ENCODE assay signal across 32 cellular contexts in genomic region chr17:77792626-77793025, GRCh38.
"Had no signal": no experiment of that assay in that cellular context is flagged by ENCODE, and none has a peak within 500 bp of the region (broad histone marks: within the 10 kb centered on the region; RNA-seq: fewer than 3 reads in every experiment).

No MANE protein-coding gene starts in this region.

- H3K27ac Mint-ChIP-seq: activated B cell treated with CpG ODN at 0.5 μM for 24 hours; activated CD4-positive, alpha-beta memory T cell treated with anti-CD3 and anti-CD28 coated beads for 36 hours; activated CD8-positive, alpha-beta memory T cell treated with anti-CD3 and anti-CD28 coated beads, Interleukin-2, amount 10 ng/mL, durations not matched to agents 7 days and 5 days; activated CD8-positive, alpha-beta T cell treated with anti-CD3 and anti-CD28 coated beads, Interleukin-2, amount 10 ng/mL, durations not matched to agents 7 days and 5 days; activated naive CD4-positive, alpha-beta T cell treated with anti-CD3 and anti-CD28 coated beads, Interleukin-2, amount 10 ng/mL, durations not matched to agents 7 days and 5 days; activated naive CD4-positive, alpha-beta T cell treated with anti-CD3 and anti-CD28 coated beads, Interleukin-2, amount 50 U/mL, for 72 hours; activated naive CD8-positive, alpha-beta T cell treated with anti-CD3 and anti-CD28 coated beads, Interleukin-2, amount 10 ng/mL, durations not matched to agents 7 days and 5 days; activated T-cell treated with anti-CD3 and anti-CD28 coated beads, Interleukin-2, amount 50 U/mL, for 72 hours; T-helper 17 cell; T-helper 2 cell treated with Interferon-gamma antibody and Interleukin-4, amounts not matched to agents 5 μg/mL and 100 μg/mL, for 36 hours had no signal

- H3K27ac ChIP-seq: ascending aorta, breast epithelium, cardiac muscle cell, esophagus squamous epithelium, heart left ventricle, WERI-Rb-1 had no signal

- H3K4me1 ChIP-seq: breast epithelium, heart left ventricle had no signal

- H3K36me3 Mint-ChIP-seq: activated CD4-positive, alpha-beta memory T cell treated with anti-CD3 and anti-CD28 coated beads for 36 hours; activated CD8-positive, alpha-beta memory T cell treated with anti-CD3 and anti-CD28 coated beads, Interleukin-2, amount 10 ng/mL, durations not matched to agents 7 days and 5 days; activated naive CD4-positive, alpha-beta T cell treated with anti-CD3 and anti-CD28 coated beads, Interleukin-2, amount 10 ng/mL, durations not matched to agents 7 days and 5 days; activated naive CD4-positive, alpha-beta T cell treated with anti-CD3 and anti-CD28 coated beads, Interleukin-2, amount 50 U/mL, for 72 hours; activated naive CD8-positive, alpha-beta T cell treated with anti-CD3 and anti-CD28 coated beads, Interleukin-2, amount 10 ng/mL, durations not matched to agents 7 days and 5 days; brain had no signal

- H3K9me3 ChIP-seq: ascending aorta, breast epithelium, esophagus squamous epithelium, heart left ventricle had no signal

- H3K4me3 ChIP-seq: ascending aorta, breast epithelium, cardiac muscle cell, esophagus squamous epithelium, heart left ventricle had no signal

- H3K9me3 Mint-ChIP-seq: activated B cell treated with CpG ODN at 0.5 μM for 24 hours; activated CD4-positive, alpha-beta memory T cell treated with anti-CD3 and anti-CD28 coated beads for 36 hours; activated naive CD4-positive, alpha-beta T cell treated with anti-CD3 and anti-CD28 coated beads, Interleukin-2, amount 10 ng/mL, durations not matched to agents 7 days and 5 days; activated naive CD4-positive, alpha-beta T cell treated with anti-CD3 and anti-CD28 coated beads, Interleukin-2, amount 50 U/mL, for 72 hours; activated naive CD8-positive, alpha-beta T cell treated with anti-CD3 and anti-CD28 coated beads, Interleukin-2, amount 10 ng/mL, durations not matched to agents 7 days and 5 days; activated T-cell treated with anti-CD3 and anti-CD28 coated beads, Interleukin-2, amount 50 U/mL, for 72 hours; central memory CD8-positive, alpha-beta T cell; effector memory CD8-positive, alpha-beta T cell; T-helper 2 cell treated with Interferon-gamma antibody and Interleukin-4, amounts not matched to agents 5 μg/mL and 100 μg/mL, for 36 hours had no signal

- H3K27me3 Mint-ChIP-seq: central memory CD8-positive, alpha-beta T cell had no signal

- H3K27me3 ChIP-seq: ascending aorta, breast epithelium, heart left ventricle had no signal

- H3K36me3 ChIP-seq: ascending aorta, breast epithelium, cardiac muscle cell, esophagus squamous epithelium, heart left ventricle, WERI-Rb-1 had no signal

- H3K4me3 Mint-ChIP-seq: activated B cell treated with CpG ODN at 0.5 μM for 24 hours; activated CD4-positive, alpha-beta memory T cell treated with anti-CD3 and anti-CD28 coated beads for 36 hours; activated CD8-positive, alpha-beta memory T cell treated with anti-CD3 and anti-CD28 coated beads, Interleukin-2, amount 10 ng/mL, durations not matched to agents 7 days and 5 days; activated CD8-positive, alpha-beta T cell treated with anti-CD3 and anti-CD28 coated beads, Interleukin-2, amount 10 ng/mL, durations not matched to agents 7 days and 5 days; activated naive CD4-positive, alpha-beta T cell treated with anti-CD3 and anti-CD28 coated beads, Interleukin-2, amount 10 ng/mL, durations not matched to agents 7 days and 5 days; activated naive CD8-positive, alpha-beta T cell treated with anti-CD3 and anti-CD28 coated beads, Interleukin-2, amount 10 ng/mL, durations not matched to agents 7 days and 5 days; activated T-cell treated with anti-CD3 and anti-CD28 coated beads, Interleukin-2, amount 50 U/mL, for 72 hours; central memory CD8-positive, alpha-beta T cell; effector memory CD8-positive, alpha-beta T cell; T-helper 17 cell; T-helper 2 cell treated with Interferon-gamma antibody and Interleukin-4, amounts not matched to agents 5 μg/mL and 100 μg/mL, for 36 hours had no signal

- DNase-seq: activated B cell treated with CpG ODN at 0.5 μM for 24 hours; activated CD4-positive, alpha-beta memory T cell treated with anti-CD3 and anti-CD28 coated beads for 36 hours; activated CD4-positive, alpha-beta T cell treated with anti-CD3 and anti-CD28 coated beads for 48 hours; activated CD8-positive, alpha-beta memory T cell treated with anti-CD3 and anti-CD28 coated beads, Interleukin-2, amount 10 ng/mL, durations not matched to agents 7 days and 5 days; activated CD8-positive, alpha-beta memory T cell treated with anti-CD3 and anti-CD28 coated beads, Interleukin-2, amount 50 U/mL, for 4 hours; activated CD8-positive, alpha-beta T cell treated with anti-CD3 and anti-CD28 coated beads, Interleukin-2, amount 10 ng/mL, durations not matched to agents 7 days and 5 days; activated gamma-delta T cell; activated naive CD4-positive, alpha-beta T cell; activated naive CD4-positive, alpha-beta T cell treated with anti-CD3 and anti-CD28 coated beads, Interleukin-2, amount 10 ng/mL, durations not matched to agents 7 days and 5 days; activated naive CD8-positive, alpha-beta T cell treated with anti-CD3 and anti-CD28 coated beads, Interleukin-2, amount 10 ng/mL, durations not matched to agents 7 days and 5 days; activated T-cell treated with anti-CD3 and anti-CD28 coated beads, Interleukin-2, amount 50 U/mL, for 1 hour; activated T-cell treated with anti-CD3 and anti-CD28 coated beads, Interleukin-2, amount 50 U/mL, for 72 hours; cortex of kidney; dermis blood vessel endothelial cell; effector CD4-positive, alpha-beta T cell; effector memory CD8-positive, alpha-beta T cell; esophagus squamous epithelium; SW 1271; T-helper 1 cell; T-helper 17 cell; T1000; WERI-Rb-1 had no signal

- H3K4me1 Mint-ChIP-seq: activated B cell treated with CpG ODN at 0.5 μM for 24 hours; activated naive CD4-positive, alpha-beta T cell treated with anti-CD3 and anti-CD28 coated beads, Interleukin-2, amount 10 ng/mL, durations not matched to agents 7 days and 5 days had no signal

- FAIRE-seq: colon, frontal cortex had no signal
